In genomic region chr6:134245041-134245440, GRCh38 we compare ENCODE assay signal across 17 cellular contexts.
A peak's percentile ranks its signal among the peaks of the same experiment; 100 is the strongest.
DNase-seq lines count a peak whose midpoint lies in the region; ATAC-seq, FAIRE-seq and TF ChIP-seq lines count a peak whose summit lies in the region.
"Had no signal": no experiment of that assay in that cellular context is flagged by ENCODE, and none has a peak within 500 bp of the region (broad histone marks: within the 10 kb centered on the region; RNA-seq: fewer than 3 reads in every experiment).

No MANE protein-coding gene starts in this region.

- DNase-seq in GM03348 (ENCODE audit: low spot score) = peak; percentile 15
- DNase-seq in RWPE1 (ENCODE audit: low spot score) = no peak
- DNase-seq in choroid plexus epithelial cell (ENCODE audit: low read depth) = peak; percentile 90
- peak in 4 of 6 donors; percentile 52 to 71 (median 62) for DNase-seq in pancreas
- no peak for DNase-seq in Right ventricle myocardium inferior (ENCODE audit: missing footprints)
- DNase-seq in posterior cingulate gyrus = no peak
- DNase-seq: activated T-cell treated with anti-CD3 and anti-CD28 coated beads, Interleukin-2, amount 50 U/mL, for 4 hours; gastrocnemius medialis; left lung; nucleus accumbens; PC-9; stimulated activated CD4-positive, alpha-beta T cell treated with anti-CD3 and anti-CD28 coated beads, Interleukin-2, amount 100 ng/mL, for 24 hours had no signal

- FAIRE-seq in pancreas (lab: Jason Lieb, UNC) = no peak
- FAIRE-seq: GM12891, K562 had no signal

- ATAC-seq in pancreas (peak; percentile 42 to 68 (median 51)), HG03571 (IDR thresholded peaks at IDR 0.05; ENCODE audit: unreplicated experiment) (no peak), Right ventricle myocardium inferior (no peak)
- ATAC-seq: activated T-cell treated with anti-CD3 and anti-CD28 coated beads, Interleukin-2, amount 50 U/mL, for 4 hours; gastrocnemius medialis; HCT116; K562; left lung had no signal

- CTCF ChIA-PET in RWPE1 (lab: Yijun Ruan, JAX) = interaction anchor here (0.7 kb wide), 1 partner anchor 96 kb away, joined by 3 read pairs; no protein-coding TSS in a partner anchor

- POLR2A ChIA-PET in RWPE1 (lab: Yijun Ruan, JAX; ENCODE audit: low non-redundant PET) = no interaction called here

- H3K27me3 ChIP-seq in pancreas = no peaks in the 10 kb centered on the region
- H3K27me3 ChIP-seq: gastrocnemius medialis, left lung had no signal

- no peaks in the 10 kb centered on the region for H3K9me3 ChIP-seq in pancreas
- H3K9me3 ChIP-seq: gastrocnemius medialis, left lung had no signal

- no peak for TF ChIP-seq CTCF in RWPE1 (conservative IDR thresholded peaks at IDR 0.05; ENCODE audit: low read depth)
- no peak for TF ChIP-seq CTCF in choroid plexus epithelial cell (conservative IDR thresholded peaks at IDR 0.05; ENCODE audit: low read depth, low read length)
- no peak for TF ChIP-seq CTCF in pancreas (IDR thresholded peaks at IDR 0.05)

- H3K4me1 ChIP-seq in pancreas = peaks cover 37 to 49% (median 41%) of the 10 kb centered on the region in 3 donors

- intact Hi-C loops in pancreas (cut with DNase I) (no loop called here), Right ventricle myocardium inferior (cut with DNase I) (no loop called here), posterior cingulate gyrus (cut with DNase I) (no loop called here)

- H3K4me3 ChIP-seq in choroid plexus epithelial cell (ENCODE audit: low read depth, low read length) = no peak overlapping the region
- no peak overlapping the region for H3K4me3 ChIP-seq in pancreas
- H3K4me3 ChIP-seq: coronary artery, gastrocnemius medialis, K562, left lung, PC-9 had no signal

- H3K36me3 ChIP-seq in pancreas = no peaks in the 10 kb centered on the region
- H3K36me3 ChIP-seq: gastrocnemius medialis, left lung had no signal

- peak overlapping the region; percentile 54 for H3K27ac ChIP-seq in RWPE1
- H3K27ac ChIP-seq in pancreas = peak overlapping the region in 3 of 4 donors; percentile 17 to 90 (median 82)
- H3K27ac ChIP-seq: coronary artery, gastrocnemius medialis, left lung, PC-9 had no signal

- 46% methylated on average over 2 of the region's 2 CpGs for WGBS in pancreas, 2 donors

Comparison
In these comparisons a context has a peak if more than half of its experiments do, and no peak if none do; other contexts are left out.
1. DNase-seq: peak in GM03348 (single experiment), choroid plexus epithelial cell (single experiment) and pancreas (4 of 6); none in RWPE1 (single experiment), Right ventricle myocardium inferior (single experiment) and posterior cingulate gyrus (0 of 10).
2. ATAC-seq: peak in pancreas (4 of 4); none in HG03571 (single experiment) and Right ventricle myocardium inferior (single experiment).